17 cellular contexts compared by ENCODE assay signal in the genomic region with DNA sequence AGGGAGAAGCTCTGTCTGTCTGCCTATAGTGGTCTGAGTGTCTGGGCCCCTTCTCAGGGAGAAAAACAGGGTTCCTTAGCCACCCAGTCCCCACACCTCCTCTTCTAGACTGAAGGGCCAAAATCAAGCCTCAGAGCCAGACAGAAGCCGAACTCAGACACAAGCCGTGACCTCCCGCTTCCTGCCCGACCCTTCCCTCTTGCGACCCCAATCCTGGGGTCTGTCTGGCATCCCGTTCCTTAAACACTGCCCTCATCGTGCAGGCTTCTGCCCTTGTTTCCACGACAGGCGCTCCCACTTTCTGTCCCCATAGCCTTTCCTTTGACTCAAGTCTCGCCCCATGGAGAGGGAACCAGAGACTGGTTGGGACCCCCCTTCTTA. TPM values are rescaled to one million over a fixed set of nuclear protein-coding genes. Genes with fewer than 3 reads are reported as not detected.
DNase-seq lines count a peak whose midpoint lies in the region; ATAC-seq, FAIRE-seq and TF ChIP-seq lines count a peak whose summit lies in the region.
"Had no signal": no experiment of that assay in that cellular context is flagged by ENCODE, and none has a peak within 500 bp of the region (broad histone marks: within the 10 kb centered on the region; RNA-seq: fewer than 3 reads in every experiment).

No MANE protein-coding gene starts in this region.

- no peak for FAIRE-seq in pancreas (lab: Jason Lieb, UNC)
- FAIRE-seq: K562 had no signal

- TF ChIP-seq POLR2A in ovary (IDR thresholded peaks at IDR 0.05): no peak

- H3K27me3 ChIP-seq in ovary: no peaks in the 10 kb centered on the region
- no peaks in the 10 kb centered on the region for H3K27me3 ChIP-seq in pancreas
- H3K27me3 ChIP-seq: Peyer's patch had no signal

- H3K36me3 ChIP-seq in mesodermal cell (ENCODE audit: control insufficient read depth, insufficient read depth, low read length) (no peaks in the 10 kb centered on the region), ovary (no peaks in the 10 kb centered on the region), pancreas (no peaks in the 10 kb centered on the region)
- H3K36me3 ChIP-seq: Peyer's patch had no signal

- no peak for TF ChIP-seq EP300 in ovary (IDR thresholded peaks at IDR 0.05)

- no peaks in the 10 kb centered on the region for H3K4me1 Mint-ChIP-seq in stimulated activated naive CD8-positive, alpha-beta T cell treated with anti-CD3 and anti-CD28 coated beads, Interleukin-15, amount 100 ng/mL, for 72 hours

- H3K4me3 ChIP-seq in mesodermal cell (ENCODE audit: extremely low read depth, insufficient read depth, low read length, poor library complexity, severe bottlenecking) (no peak overlapping the region), ovary (no peak overlapping the region), pancreas (no peak overlapping the region)
- H3K4me3 ChIP-seq: K562, Peyer's patch had no signal

- no peak for DNase-seq in stimulated activated naive CD8-positive, alpha-beta T cell treated with anti-CD3 and anti-CD28 coated beads, Interleukin-15, amount 100 ng/mL, for 72 hours
- no peak for DNase-seq in stimulated activated naive CD8-positive, alpha-beta T cell treated with anti-CD3 and anti-CD28 coated beads, Interleukin-15, Interleukin-2, amounts not matched to agents 100 U/mL and 50 U/mL, for 24 hours
- DNase-seq in ovary: no peak
- DNase-seq in pancreas: no peak
- no peak for DNase-seq in NCI-H524 (lab: John Stamatoyannopoulos, UW)
- DNase-seq: C1 segment of cervical spinal cord, DMS 273 treated with DMSO at 0.1 percent for 48 hours, NCI-H1436, NCI-H2029 treated with DMSO at 0.1 percent for 48 hours, NCI-H510A, Peyer's patch, SHP77 treated with DMSO at 0.1 percent for 48 hours had no signal

- no peak overlapping the region for H3K27ac Mint-ChIP-seq in stimulated activated naive CD8-positive, alpha-beta T cell treated with anti-CD3 and anti-CD28 coated beads, Interleukin-15, amount 100 ng/mL, for 72 hours

- no peaks in the 10 kb centered on the region for H3K27me3 Mint-ChIP-seq in stimulated activated naive CD8-positive, alpha-beta T cell treated with anti-CD3 and anti-CD28 coated beads, Interleukin-15, amount 100 ng/mL, for 72 hours

- 79 to 84% methylated on average over 9 to 10 of the region's 10 CpGs for WGBS in mesodermal cell (ENCODE audit: insufficient coverage in 2 of 2), 2 experiments
- 62 to 69% (median 64%) methylated on average over 10 of the region's 10 CpGs for WGBS in ovary, 3 donors
- 91 to 93% methylated on average over 10 of the region's 10 CpGs for WGBS in pancreas, 2 donors

- no peaks in the 10 kb centered on the region for H3K9me3 Mint-ChIP-seq in stimulated activated naive CD8-positive, alpha-beta T cell treated with anti-CD3 and anti-CD28 coated beads, Interleukin-15, amount 100 ng/mL, for 72 hours

- H3K27ac ChIP-seq in mesodermal cell (ENCODE audit: low read depth, low read length, severe bottlenecking) (peak overlapping the region; percentile 13), ovary (peak overlapping the region; percentile 57 to 88), pancreas (no peak overlapping the region)
- H3K27ac ChIP-seq: Peyer's patch had no signal

- H3K9me3 ChIP-seq in mesodermal cell (ENCODE audit: control insufficient read depth, low read length) (no peaks in the 10 kb centered on the region), ovary (no peaks in the 10 kb centered on the region), pancreas (no peaks in the 10 kb centered on the region)
- H3K9me3 ChIP-seq: Peyer's patch had no signal

- no peak overlapping the region for H3K4me3 Mint-ChIP-seq in stimulated activated naive CD8-positive, alpha-beta T cell treated with anti-CD3 and anti-CD28 coated beads, Interleukin-15, amount 100 ng/mL, for 72 hours

- intact Hi-C loops in ovary (cut with DNase I) (loop anchor here in 1 of 4 donors (10.0 kb wide), 1 partner anchor 121 kb away; the partner anchor contains the start of gene MAGEF1), pancreas (cut with DNase I) (no loop called here)

- TF ChIP-seq CTCF in ovary (IDR thresholded peaks at IDR 0.05) (no peak), pancreas (IDR thresholded peaks at IDR 0.05) (no peak)

- H3K4me1 ChIP-seq in mesodermal cell (ENCODE audit: control insufficient read depth, insufficient read depth, low read length, poor library complexity, severe bottlenecking): peaks cover 39% of the 10 kb centered on the region
- peaks cover 20% of the 10 kb centered on the region for H3K4me1 ChIP-seq in ovary (ENCODE audit: insufficient read depth)
- no peaks in the 10 kb centered on the region for H3K4me1 ChIP-seq in pancreas
- H3K4me1 ChIP-seq: Peyer's patch had no signal

- peak; percentile 11 for ATAC-seq in stimulated activated naive CD8-positive, alpha-beta T cell treated with anti-CD3 and anti-CD28 coated beads, Interleukin-15, amount 100 ng/mL, for 72 hours
- ATAC-seq in stimulated activated naive CD8-positive, alpha-beta T cell treated with anti-CD3 and anti-CD28 coated beads, Interleukin-15, Interleukin-2, amounts not matched to agents 100 U/mL and 50 U/mL, for 24 hours: no peak
- ATAC-seq in pancreas (no peak), esophagus mucosa (no peak), HG03280 (IDR thresholded peaks at IDR 0.05; ENCODE audit: unreplicated experiment) (no peak)
- ATAC-seq: HCT116 had no signal

RNA-seq across cellular contexts. Expression of gene EPHB3, which starts 32.3 kb away (rescaled TPM):
- 21.1 TPM for polyA plus RNA-seq in mesodermal cell (2013, experiment 1 of 2)
- 18.1 TPM for polyA plus RNA-seq in mesodermal cell (2013, experiment 2 of 2)
- total RNA-seq in ovary (10 to 100 TPM in 6 of 7 donors, 1 to 10 TPM in 1; 5.6 to 31.0 (median 16.1) TPM), pancreas (10 to 100 TPM in 4 of 6 donors, 1 to 10 TPM in 2; 5.8 to 17.3 (median 13.2) TPM), esophagus mucosa (44.7 TPM)
- polyA plus RNA-seq in ovary (1 to 10 TPM; 2.1 to 7.3 TPM), pancreas (10 to 100 TPM; 11.7 to 13.3 TPM)
- total RNA-seq: K562 had no signal
- polyA plus RNA-seq: K562 had no signal

Comparison
In these comparisons a context has a peak if more than half of its experiments do, and no peak if none do; other contexts are left out.
1. H3K27ac ChIP-seq: peak in mesodermal cell (single experiment) and ovary (2 of 2); none in pancreas (0 of 4).